ENCODE assay signal across 7 cellular contexts in genomic region chr3:13722178-13722577, GRCh38.
"Had no signal": no experiment of that assay in that cellular context is flagged by ENCODE, and none has a peak within 500 bp of the region (broad histone marks: within the 10 kb centered on the region; RNA-seq: fewer than 3 reads in every experiment).

No MANE protein-coding gene starts in this region.

- DNase-seq: GOT3, H7, KG1 had no signal

- H3K4me3 Mint-ChIP-seq: IgD-negative memory B cell had no signal

- H3K9me3 ChIP-seq: HAP-1 had no signal

- H3K4me1 ChIP-seq: HAP-1 had no signal

- H3K4me3 ChIP-seq: HAP-1 had no signal

- H3K36me3 Mint-ChIP-seq: IgD-negative memory B cell had no signal

- H3K36me3 ChIP-seq: HAP-1 had no signal

- ATAC-seq: HCT116 had no signal

- H3K27ac Mint-ChIP-seq: IgD-negative memory B cell had no signal

- FAIRE-seq: HTR-8/SVneo had no signal
